Comparison of ENCODE assay signal across 8 cellular contexts in genomic region chr17:39926588-39927100, GRCh38. TPM values are rescaled to one million over a fixed set of nuclear protein-coding genes. Genes with fewer than 3 reads are reported as not detected.
DNase-seq lines count a peak whose midpoint lies in the region; ATAC-seq and TF ChIP-seq lines count a peak whose summit lies in the region.

No MANE protein-coding gene starts in this region.

- DNase-seq in Caco-2 (peak; percentile 50 to 54), Panc1 (ENCODE audit: low read depth, low spot score) (no peak), cardiac muscle cell (ENCODE audit: low read depth in 1 of 2, low spot score in 1 of 2) (peak; percentile 33 to 69), psoas muscle (no peak), cerebellar nuclear complex (lab: John Stamatoyannopoulos, UW) (no peak), HCEC 1CT (no peak)
- DNase-seq in activated naive CD4-positive, alpha-beta T cell treated with Interleukin-2 at 50 U/mL for 16 hours, result peak; percentile 64

- BruUV-seq in Caco-2 (replicated peaks; lab: Mats Ljungman, UMichigan) (no TSS peak), Panc1 (replicated peaks; lab: Mats Ljungman, UMichigan) (no TSS peak)

- CTCF ChIA-PET in Caco-2 (lab: Charles Lee) (interaction anchor here (2.0 kb wide), 1 partner anchor 54 kb away, joined by 8 read pairs; the partner anchor contains the start of gene PSMD3), HEK293 (lab: Yijun Ruan, JAX) (interaction anchor here (0.6 to 1.6 kb wide), 4 partner anchors 11 to 868 kb away, joined by 3 to 8 read pairs (median 5); no protein-coding TSS in a partner anchor), Panc1 (lab: Charles Lee) (no interaction called here)

- H3K4me1 ChIP-seq in Caco-2 (peaks cover 29% of the 10 kb centered on the region), HEK293 (ENCODE audit: control insufficient read depth, insufficient read depth, low read length) (peaks cover 18% of the 10 kb centered on the region), Panc1 (ENCODE audit: control insufficient read depth, insufficient read depth, low read length) (peaks cover 36% of the 10 kb centered on the region), cardiac muscle cell (ENCODE audit: low read depth) (peaks cover 22% of the 10 kb centered on the region), psoas muscle (peaks cover 42% of the 10 kb centered on the region)

- no peaks in the 10 kb centered on the region for H3K9me3 Mint-ChIP-seq in Caco-2 (ENCODE audit: unreplicated experiment)

- H3K9me3 ChIP-seq in Caco-2 (no peaks in the 10 kb centered on the region), HEK293 (ENCODE audit: control insufficient read depth, insufficient read depth, low read depth, low read length) (no peaks in the 10 kb centered on the region), Panc1 (ENCODE audit: control insufficient read depth, insufficient read depth, low read depth, low read length) (no peaks in the 10 kb centered on the region), cardiac muscle cell (ENCODE audit: low read depth) (no peaks in the 10 kb centered on the region), psoas muscle (no peaks in the 10 kb centered on the region)

- peak overlapping the region; percentile 97 for H3K27ac Mint-ChIP-seq in Caco-2 (ENCODE audit: unreplicated experiment)

- H3K27me3 Mint-ChIP-seq in Caco-2 (ENCODE audit: insufficient read depth, unreplicated experiment), result no peaks in the 10 kb centered on the region

- peaks cover 27% of the 10 kb centered on the region for H3K36me3 Mint-ChIP-seq in Caco-2 (ENCODE audit: insufficient read depth, unreplicated experiment)

- TF ChIP-seq CTCF in Caco-2 (IDR thresholded peaks at IDR 0.05; ENCODE audit: insufficient read depth in 1 of 2, low read depth in 1 of 2, low read length in 1 of 2, severe bottlenecking in 1 of 2, unreplicated experiment in 1 of 2) (peak in 1 of 2 experiments; percentile 2), HEK293 (tag by site-specific recombination; IDR thresholded peaks at IDR 0.05) (no peak), Panc1 (IDR thresholded peaks at IDR 0.05) (no peak), cardiac muscle cell (IDR thresholded peaks at IDR 0.05; ENCODE audit: low read depth, low read length) (no peak), psoas muscle (IDR thresholded peaks at IDR 0.05) (no peak)

- intact Hi-C loops in Caco-2 (cut with micrococcal nuclease; ENCODE audit: unreplicated experiment), result loop anchor here (1.0 to 5.0 kb wide), 2 partner anchors 10 to 144 kb away; no protein-coding TSS in a partner anchor
- intact Hi-C loops in Panc1 (cut with micrococcal nuclease; ENCODE audit: unreplicated experiment), result no loop called here
- intact Hi-C loops in psoas muscle (cut with DNase I), result no loop called here

- 2 to 4% (median 3%) methylated on average over 13 to 15 of the region's 15 CpGs for WGBS in psoas muscle, 3 donors

- no peaks in the 10 kb centered on the region for H3K36me3 ChIP-seq in Caco-2 (ENCODE audit: control insufficient read depth, insufficient read depth, low read length)
- peaks cover 12 to 27% of the 10 kb centered on the region in 2 experiments; a peak in 2 of 3 replicates for H3K36me3 ChIP-seq in HEK293 (ENCODE audit: control insufficient read depth in 2 of 2, insufficient read depth in 1 of 2, low read length in 2 of 2)
- H3K36me3 ChIP-seq in Panc1 (ENCODE audit: control insufficient read depth, insufficient read depth, low read length), result no peaks in the 10 kb centered on the region; the same call in 1 of the 2 replicates
- H3K36me3 ChIP-seq in cardiac muscle cell, result peaks cover 7% of the 10 kb centered on the region
- peaks cover 0 to 26% of the 10 kb centered on the region in 2 donors for H3K36me3 ChIP-seq in psoas muscle (ENCODE audit: insufficient read depth in 1 of 2, low read depth in 1 of 2)

- H3K27ac ChIP-seq in HEK293 (ENCODE audit: extremely low read depth, low read depth, low read length) (peak overlapping the region; percentile 84; the same call in 1 of the 2 replicates), Panc1 (ENCODE audit: low read length) (peak overlapping the region; percentile 1; the same call in 1 of the 2 replicates), cardiac muscle cell (peak overlapping the region; percentile 89), psoas muscle (peak overlapping the region; percentile 90)

- in situ Hi-C loops in Panc1 (cut with HindIII; ENCODE audit: low pct_unique_long_range_greater_than_20kb, low sequenced_read_pairs), result no loop called here

- POLR2A ChIA-PET in Caco-2 (lab: Charles Lee), result interaction anchor here (0.7 to 1.5 kb wide), 3 partner anchors 26 to 239 kb away, joined by 4 to 5 read pairs (median 4); partner anchors contain the start of genes PGAP3 and PSMD3
- POLR2A ChIA-PET in HEK293 (lab: Yijun Ruan, JAX), result interaction anchor here (0.6 to 2.2 kb wide), 9 partner anchors 8 to 227 kb away, joined by 3 to 14 read pairs (median 4); partner anchors contain the start of genes ERBB2, GSDMB and PSMD3
- POLR2A ChIA-PET in Panc1 (lab: Charles Lee), result no interaction called here

- peak overlapping the region; percentile 87 for H3K4me3 Mint-ChIP-seq in Caco-2 (ENCODE audit: unreplicated experiment)

- ATAC-seq in Panc1 (peak; percentile 56), psoas muscle (peak in 3 of 4 donors; percentile 0 to 3 (median 1))

- H3K27me3 ChIP-seq in Caco-2 (replicated peaks; ENCODE audit: control insufficient read depth, insufficient read depth, low read length) (no peaks in the 10 kb centered on the region), Panc1 (ENCODE audit: control insufficient read depth, insufficient read depth, low read length) (no peaks in the 10 kb centered on the region), cardiac muscle cell (no peaks in the 10 kb centered on the region), psoas muscle (ENCODE audit: insufficient read depth in 3 of 3, low read length in 2 of 3) (no peaks in the 10 kb centered on the region)

- H3K4me3 ChIP-seq in Caco-2 (ENCODE audit: low read depth, low read length) (peak overlapping the region; percentile 89), HEK293 (ENCODE audit: low read depth, low read length) (peak overlapping the region; percentile 92), Panc1 (ENCODE audit: low read depth in 2 of 2, low read length in 2 of 2) (peak overlapping the region; percentile 63 to 77), cardiac muscle cell (peak overlapping the region; percentile 94), psoas muscle (peak overlapping the region; percentile 84)

- H3K4me1 Mint-ChIP-seq in Caco-2 (ENCODE audit: low read depth, unreplicated experiment), result peaks cover 7% of the 10 kb centered on the region

TF ChIP-seq in HEK293, 187 proteins besides CTCF, POLR2A, EP300 and RAD21 (continues in another document):
- TF ChIP-seq BCL11B (tag by site-specific recombination; IDR thresholded peaks at IDR 0.05; ENCODE audit: low read depth) (0 out of 2 replicates have a peak, but pooled peaks have one; percentile 31), ZNF341 (tag by site-specific recombination; IDR thresholded peaks at IDR 0.05; ENCODE audit: low read depth) (peak; percentile 92), ZNF544 (tag by site-specific recombination; IDR thresholded peaks at IDR 0.05) (no peak), SP2 (tag by site-specific recombination; IDR thresholded peaks at IDR 0.05) (peak; percentile 40; the same call in 1 of the 2 replicates), ZNF660 (tag by site-specific recombination; IDR thresholded peaks at IDR 0.05) (no peak)
- TF ChIP-seq, protein P1, sequence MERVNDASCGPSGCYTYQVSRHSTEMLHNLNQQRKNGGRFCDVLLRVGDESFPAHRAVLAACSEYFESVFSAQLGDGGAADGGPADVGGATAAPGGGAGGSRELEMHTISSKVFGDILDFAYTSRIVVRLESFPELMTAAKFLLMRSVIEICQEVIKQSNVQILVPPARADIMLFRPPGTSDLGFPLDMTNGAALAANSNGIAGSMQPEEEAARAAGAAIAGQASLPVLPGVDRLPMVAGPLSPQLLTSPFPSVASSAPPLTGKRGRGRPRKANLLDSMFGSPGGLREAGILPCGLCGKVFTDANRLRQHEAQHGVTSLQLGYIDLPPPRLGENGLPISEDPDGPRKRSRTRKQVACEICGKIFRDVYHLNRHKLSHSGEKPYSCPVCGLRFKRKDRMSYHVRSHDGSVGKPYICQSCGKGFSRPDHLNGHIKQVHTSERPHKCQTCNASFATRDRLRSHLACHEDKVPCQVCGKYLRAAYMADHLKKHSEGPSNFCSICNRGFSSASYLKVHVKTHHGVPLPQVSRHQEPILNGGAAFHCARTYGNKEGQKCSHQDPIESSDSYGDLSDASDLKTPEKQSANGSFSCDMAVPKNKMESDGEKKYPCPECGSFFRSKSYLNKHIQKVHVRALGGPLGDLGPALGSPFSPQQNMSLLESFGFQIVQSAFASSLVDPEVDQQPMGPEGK (tag by site-specific recombination; IDR thresholded peaks at IDR 0.05), result 0 out of 2 replicates have a peak, but pooled peaks have one; percentile 9

RNA-seq across cellular contexts. Expression of gene ORMDL3, which starts 0.8 kb away (rescaled TPM):
- 70.6 and 75.2 TPM in 2 replicates for total RNA-seq in Caco-2 (2022)
- total RNA-seq in Panc1 (2021; ENCODE audit: unreplicated experiment), result 55.1 TPM
- polyA plus RNA-seq in Panc1 (2012; ENCODE audit: insufficient read length), result 104 TPM
- 49.4 and 52.8 TPM in 2 replicates for total RNA-seq in cardiac muscle cell
- 21.9 and 24.3 TPM in 2 replicates for polyA plus RNA-seq in cardiac muscle cell
- total RNA-seq in psoas muscle, result 10 to 100 TPM; 16.9 to 25.1 (median 22.0) TPM
- polyA plus RNA-seq in psoas muscle, result 10 to 100 TPM; 18.7 to 66.9 (median 23.6) TPM

RNA-seq across cellular contexts. Expression of gene LRRC3C, which starts 0.9 kb away (rescaled TPM):
- total RNA-seq in Caco-2 (2022), result not detected in 2 replicates
- total RNA-seq in Panc1 (2021; ENCODE audit: unreplicated experiment), result not detected
- not detected for polyA plus RNA-seq in Panc1 (2012; ENCODE audit: insufficient read length)
- not detected in 2 replicates for total RNA-seq in cardiac muscle cell
- polyA plus RNA-seq in cardiac muscle cell, result not detected in 2 replicates
- not detected for total RNA-seq in psoas muscle
- under 1 TPM in 1 of 3 donors, not detected in 2; 0.04 TPM for polyA plus RNA-seq in psoas muscle

RNA-seq across cellular contexts. Expression of gene GSDMB, which starts 8.2 kb away (rescaled TPM):
- total RNA-seq in Caco-2 (2022) (8.0 TPM in 2 replicates), Panc1 (2021; ENCODE audit: unreplicated experiment) (2.9 TPM), cardiac muscle cell (12.6 and 17.3 TPM in 2 replicates), psoas muscle (1 to 10 TPM in 1 of 4 donors, under 1 TPM in 3; 0.54 to 3.6 (median 0.93) TPM)
- 2.2 TPM for polyA plus RNA-seq in Panc1 (2012; ENCODE audit: insufficient read length)
- polyA plus RNA-seq in cardiac muscle cell (3.1 and 5.2 TPM in 2 replicates), psoas muscle (1 to 10 TPM in 1 of 3 donors, under 1 TPM in 2; 0.77 to 1.1 (median 1.00) TPM)

RNA-seq across cellular contexts. Expression of gene GSDMA, which starts 36.2 kb away (rescaled TPM):
- not detected in 2 replicates for total RNA-seq in Caco-2 (2022)
- total RNA-seq in Panc1 (2021; ENCODE audit: unreplicated experiment), result not detected
- not detected for polyA plus RNA-seq in Panc1 (2012; ENCODE audit: insufficient read length)
- not detected in 2 replicates for total RNA-seq in cardiac muscle cell
- polyA plus RNA-seq in cardiac muscle cell, result not detected in 2 replicates
- under 1 TPM in 2 of 4 donors, not detected in 2; 0.24 to 0.32 TPM for total RNA-seq in psoas muscle
- under 1 TPM in 2 of 3 donors, not detected in 1; 0.03 to 0.06 TPM for polyA plus RNA-seq in psoas muscle

RNA-seq across cellular contexts. Expression of gene PSMD3, which starts 54.0 kb away (rescaled TPM):
- total RNA-seq in Caco-2 (2022) (179 and 195 TPM in 2 replicates), Panc1 (2021; ENCODE audit: unreplicated experiment) (175 TPM), cardiac muscle cell (154 and 161 TPM in 2 replicates), psoas muscle (100 to 1,000 TPM; 137 to 253 (median 220) TPM)
- 244 TPM for polyA plus RNA-seq in Panc1 (2012; ENCODE audit: insufficient read length)
- polyA plus RNA-seq in cardiac muscle cell (139 and 160 TPM in 2 replicates), psoas muscle (100 to 1,000 TPM; 168 to 392 (median 234) TPM)

Comparison
In these comparisons a context has a peak if more than half of its experiments do, and no peak if none do; other contexts are left out.
1. DNase-seq: peak in Caco-2 (2 of 2), activated naive CD4-positive, alpha-beta T cell treated with Interleukin-2 at 50 U/mL for 16 hours (single experiment) and cardiac muscle cell (2 of 2); none in Panc1 (single experiment), psoas muscle (0 of 2), cerebellar nuclear complex (0 of 2) and HCEC 1CT (single experiment).
2. H3K27ac ChIP-seq: peak in every context shown above with its lines; median percentile 90 in psoas muscle; 89 in cardiac muscle cell; 84 in HEK293; 1 in Panc1.
3. Peak in every context shown above with its lines, with median percentiles within 50 percentile points of each other: H3K4me3 ChIP-seq.